Comparison of ENCODE assay signal across 8 cellular contexts in the genomic region with DNA sequence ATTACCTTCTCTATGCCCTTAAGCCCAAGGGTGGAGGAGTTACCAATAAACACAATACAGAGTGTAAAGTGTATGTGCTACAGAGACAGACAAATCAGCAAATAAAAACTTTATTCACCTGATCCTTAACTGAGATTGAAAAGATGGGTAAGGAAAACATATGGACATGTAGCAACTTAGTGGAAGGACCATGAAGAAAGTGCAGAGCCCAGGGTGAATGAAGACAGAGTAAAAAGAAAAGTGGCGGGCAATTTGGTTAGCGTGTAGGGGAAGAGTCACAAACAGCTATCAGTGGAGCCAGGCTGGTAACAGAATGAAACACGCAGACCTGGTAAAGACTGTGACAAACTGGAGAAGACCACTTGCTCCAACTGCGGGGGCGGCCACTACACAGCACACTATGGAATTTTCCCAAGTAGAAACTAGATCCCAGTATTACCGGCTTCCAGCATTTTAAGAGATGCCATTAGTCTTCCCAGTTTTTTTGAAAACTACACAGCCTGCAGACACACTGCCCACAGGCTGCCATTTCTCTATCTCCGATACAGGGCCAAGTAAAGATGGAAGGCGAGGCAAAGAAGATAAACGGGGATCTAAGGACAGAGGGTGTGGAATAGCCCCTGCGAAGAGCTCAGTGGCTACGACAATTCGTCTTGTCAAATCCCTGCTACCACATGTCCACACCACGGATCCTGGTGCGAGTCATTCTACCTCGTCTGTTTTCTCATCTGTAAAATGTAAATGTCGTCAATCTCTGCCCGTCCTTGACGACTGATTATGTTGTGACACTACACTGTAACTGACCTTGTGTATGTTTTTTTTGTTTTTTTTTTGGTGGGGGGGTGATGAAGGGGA. TPM values are rescaled to one million over a fixed set of nuclear protein-coding genes. Genes with fewer than 3 reads are reported as not detected.
DNase-seq lines count a peak whose midpoint lies in the region; ATAC-seq and TF ChIP-seq lines count a peak whose summit lies in the region.

No MANE protein-coding gene starts in this region.

- H3K14ac ChIP-seq in H9 (ENCODE audit: insufficient read depth, low read length) = no peak overlapping the region

- peak overlapping the region; percentile 24 for H3K23ac ChIP-seq in H9 (ENCODE audit: insufficient read length, low read depth, low read length)

- H3T11ph ChIP-seq in H9 (ENCODE audit: low read length) = no peak overlapping the region

- peak overlapping the region; percentile 79 for H3K4me2 ChIP-seq in H9 (ENCODE audit: insufficient read depth, insufficient read length, low read length)

- H3K56ac ChIP-seq in H9 (ENCODE audit: insufficient read length, low read depth, low read length) = no peak overlapping the region

- H3K79me2 ChIP-seq in ACC112 (ENCODE audit: control insufficient read depth, insufficient read depth, low read length, unreplicated experiment) = peaks cover 47% of the 10 kb centered on the region
- H3K79me2 ChIP-seq in H9 (ENCODE audit: insufficient read depth, low read length) = peaks cover 26% of the 10 kb centered on the region

- no peaks in the 10 kb centered on the region; the same call in 1 of the 2 replicates for H3K27me3 Mint-ChIP-seq in H9 (ENCODE audit: low read depth)
- no peaks in the 10 kb centered on the region for H3K27me3 Mint-ChIP-seq in activated CD8-positive, alpha-beta T cell treated with anti-CD3 and anti-CD28 coated beads, Interleukin-2, amount 10 ng/mL, durations not matched to agents 7 days and 5 days (ENCODE audit: low read depth)

- H3K4me1 ChIP-seq in ACC112 (ENCODE audit: control insufficient read depth, insufficient read depth, low read length, unreplicated experiment) (peaks cover 7% of the 10 kb centered on the region), H9 (ENCODE audit: insufficient read depth, low read length) (no peaks in the 10 kb centered on the region; the same call in 1 of the 2 replicates), heart left ventricle (peaks cover 0 to 43% (median 20%) of the 10 kb centered on the region in 12 donors), sigmoid colon (peaks cover 0 to 39% (median 25%) of the 10 kb centered on the region in 4 donors)

- H3K27ac ChIP-seq in ACC112 (ENCODE audit: low read depth, low read length) (peak overlapping the region; percentile 62; the same call in 1 of the 2 replicates), H9 (ENCODE audit: insufficient read length, low read depth, low read length) (no peak overlapping the region), heart left ventricle (peak overlapping the region; percentile 77 to 98 (median 95)), sigmoid colon (peak overlapping the region; percentile 93 to 98 (median 96))

- H2AFZ ChIP-seq in ACC112 (ENCODE audit: low read length, unreplicated experiment) (no peak overlapping the region), H9 (ENCODE audit: low read length) (no peak overlapping the region)

- no peak overlapping the region for H2BK12ac ChIP-seq in H9 (ENCODE audit: insufficient read length, low read depth, low read length)

- peak overlapping the region; percentile 80 for H3K4me3 ChIP-seq in ACC112 (ENCODE audit: low read depth, low read length)
- H3K4me3 ChIP-seq in heart left ventricle = peak overlapping the region; percentile 65 to 99 (median 90)
- peak overlapping the region; percentile 82 to 99 (median 91) for H3K4me3 ChIP-seq in sigmoid colon

- no CpG with 5 or more reads among the region's 18 CpGs for WGBS in H9 (ENCODE audit: extremely low coverage, insufficient read length, low lambda C conversion rate)
- WGBS in heart left ventricle, 4 donors = 22 to 28% (median 25%) methylated on average over 18 of the region's 18 CpGs
- 9 to 36% methylated on average over 18 of the region's 18 CpGs for WGBS in sigmoid colon, 2 donors

- H3K36me3 ChIP-seq in ACC112 (ENCODE audit: insufficient read depth, low read length) = peaks cover 4% of the 10 kb centered on the region; the same call in 1 of the 2 replicates
- H3K36me3 ChIP-seq in heart left ventricle = peaks cover 0 to 14% (median 9%) of the 10 kb centered on the region in 9 donors
- H3K36me3 ChIP-seq in sigmoid colon = peaks cover 0 to 14% (median 3%) of the 10 kb centered on the region in 4 donors

- H3K4me1 Mint-ChIP-seq in H9 = peaks cover 35 to 37% of the 10 kb centered on the region in 2 experiments
- H3K4me1 Mint-ChIP-seq in activated CD8-positive, alpha-beta T cell treated with anti-CD3 and anti-CD28 coated beads, Interleukin-2, amount 10 ng/mL, durations not matched to agents 7 days and 5 days (ENCODE audit: low read depth) = peaks cover 35% of the 10 kb centered on the region

- H3K4ac ChIP-seq in H9 (ENCODE audit: low read depth, low read length) = peak overlapping the region; percentile 36; the same call in 1 of the 2 replicates

- peaks cover 25 to 40% (median 25%) of the 10 kb centered on the region in 3 experiments for H3K36me3 Mint-ChIP-seq in H9 (ENCODE audit: insufficient read depth in 1 of 3, low read depth in 3 of 3)
- H3K36me3 Mint-ChIP-seq in activated CD8-positive, alpha-beta T cell treated with anti-CD3 and anti-CD28 coated beads, Interleukin-2, amount 10 ng/mL, durations not matched to agents 7 days and 5 days (ENCODE audit: low read depth) = peaks cover 42% of the 10 kb centered on the region

- H2BK5ac ChIP-seq in H9 (ENCODE audit: insufficient read length, low read length) = no peak overlapping the region

- no peak overlapping the region for H4K91ac ChIP-seq in H9 (ENCODE audit: insufficient read length, low read depth, low read length)

- H4K8ac ChIP-seq in H9 (replicated peaks; ENCODE audit: insufficient read length, low read depth, low read length) = no peak overlapping the region

- CTCF ChIA-PET in activated CD8-positive, alpha-beta T cell treated with anti-CD3 and anti-CD28 coated beads, Interleukin-2, amount 10 ng/mL, durations not matched to agents 7 days and 5 days (lab: Charles Lee) = interaction anchor here (1.0 kb wide), 1 partner anchor 10 kb away, joined by 4 read pairs; no protein-coding TSS in a partner anchor

- peaks cover 5% of the 10 kb centered on the region for H3K23me2 ChIP-seq in H9 (ENCODE audit: insufficient read length, low read depth, low read length, poor library complexity, severe bottlenecking)

- no peak overlapping the region for H3K18ac ChIP-seq in H9 (ENCODE audit: insufficient read length, low read depth, low read length)

- H3K9me3 ChIP-seq in H9 (ENCODE audit: control insufficient read depth, low read depth, low read length) = no peaks in the 10 kb centered on the region
- H3K9me3 ChIP-seq in heart left ventricle = no peaks in the 10 kb centered on the region
- H3K9me3 ChIP-seq in sigmoid colon = no peaks in the 10 kb centered on the region

- no peaks in the 10 kb centered on the region for H3K79me1 ChIP-seq in H9 (ENCODE audit: insufficient read depth, low read depth, low read length, poor library complexity, severe bottlenecking)

- peak overlapping the region; percentile 87 to 97 for H3K4me3 Mint-ChIP-seq in H9
- H3K4me3 Mint-ChIP-seq in activated CD8-positive, alpha-beta T cell treated with anti-CD3 and anti-CD28 coated beads, Interleukin-2, amount 10 ng/mL, durations not matched to agents 7 days and 5 days = peak overlapping the region; percentile 97

- peak overlapping the region; percentile 44 for H2BK120ac ChIP-seq in H9 (ENCODE audit: low read depth, low read length, poor library complexity, severe bottlenecking)

- no peak for ATAC-seq in activated CD8-positive, alpha-beta T cell treated with anti-CD3 and anti-CD28 coated beads, Interleukin-2, amount 10 ng/mL, durations not matched to agents 7 days and 5 days
- ATAC-seq in heart left ventricle = peak in 1 of 4 donors; percentile 13

- POLR2A ChIA-PET in activated CD8-positive, alpha-beta T cell treated with anti-CD3 and anti-CD28 coated beads, Interleukin-2, amount 10 ng/mL, durations not matched to agents 7 days and 5 days (lab: Charles Lee) = interaction anchor here (0.6 to 1.1 kb wide), 3 partner anchors 25 to 1417 kb away, joined by 3 to 5 read pairs (median 3); no protein-coding TSS in a partner anchor

- DNase-seq in H9 (no peak), heart left ventricle (no peak), sigmoid colon (no peak), activated gamma-delta T cell (lab: John Stamatoyannopoulos, UW) (no peak), DMS79 treated with DMSO at 0.1 percent for 48 hours (lab: John Stamatoyannopoulos, UW) (no peak)
- peak; percentile 37 for DNase-seq in activated CD8-positive, alpha-beta T cell treated with anti-CD3 and anti-CD28 coated beads, Interleukin-2, amount 10 ng/mL, durations not matched to agents 7 days and 5 days
- DNase-seq in activated CD4-positive, CD25-positive, alpha-beta regulatory T cell (lab: John Stamatoyannopoulos, UW) = no peak

- H2AK5ac ChIP-seq in H9 (ENCODE audit: insufficient read length, low read length) = no peak overlapping the region

- no peak overlapping the region for H2BK15ac ChIP-seq in H9 (ENCODE audit: low read depth, low read length)

- H3K27ac Mint-ChIP-seq in H9 = peak overlapping the region; percentile 87 to 96 (median 93)
- H3K27ac Mint-ChIP-seq in activated CD8-positive, alpha-beta T cell treated with anti-CD3 and anti-CD28 coated beads, Interleukin-2, amount 10 ng/mL, durations not matched to agents 7 days and 5 days = peak overlapping the region; percentile 99

- TF ChIP-seq POLR2A in heart left ventricle (IDR thresholded peaks at IDR 0.05) (no peak), sigmoid colon (IDR thresholded peaks at IDR 0.05) (no peak)

- no peaks in the 10 kb centered on the region for H4K20me1 ChIP-seq in H9 (ENCODE audit: control insufficient read depth, insufficient read depth, insufficient read length)

- H2BK20ac ChIP-seq in H9 (ENCODE audit: low read depth, low read length, poor library complexity, severe bottlenecking) = no peak overlapping the region

- H4K5ac ChIP-seq in H9 (ENCODE audit: insufficient read length, low read depth, low read length) = no peak overlapping the region

- intact Hi-C loops in heart left ventricle (cut with DNase I) = loop anchor here in 2 of 10 donors (5.0 kb wide), 2 partner anchors 396 to 506 kb away; a partner anchor contains a TSS
- intact Hi-C loops in sigmoid colon (cut with DNase I) = loop anchor here (5.0 kb wide), 2 partner anchors 396 to 1419 kb away; a partner anchor contains a TSS

- peaks cover 4 to 9% of the 10 kb centered on the region in 2 experiments for H3K9me3 Mint-ChIP-seq in H9
- peaks cover 4% of the 10 kb centered on the region for H3K9me3 Mint-ChIP-seq in activated CD8-positive, alpha-beta T cell treated with anti-CD3 and anti-CD28 coated beads, Interleukin-2, amount 10 ng/mL, durations not matched to agents 7 days and 5 days (ENCODE audit: insufficient read depth)

- peak overlapping the region; percentile 98 for H3K9ac ChIP-seq in H9 (ENCODE audit: extremely low read depth, insufficient read length, low read length)

- TF ChIP-seq CTCF in H9 (conservative IDR thresholded peaks at IDR 0.05) (no peak), heart left ventricle (IDR thresholded peaks at IDR 0.05) (no peak), sigmoid colon (IDR thresholded peaks at IDR 0.05) (no peak)

- H3K27me3 ChIP-seq in ACC112 (ENCODE audit: insufficient read depth, low read length) = no peaks in the 10 kb centered on the region
- no peaks in the 10 kb centered on the region for H3K27me3 ChIP-seq in H9 (ENCODE audit: insufficient read depth, low read length)
- no peaks in the 10 kb centered on the region for H3K27me3 ChIP-seq in heart left ventricle
- no peaks in the 10 kb centered on the region for H3K27me3 ChIP-seq in sigmoid colon

- TF ChIP-seq EP300 in sigmoid colon (IDR thresholded peaks at IDR 0.05) = no peak

RNA-seq across cellular contexts. Expression of a gene that starts 1.2 kb away (rescaled TPM):
- 46.1 and 46.4 TPM in 2 replicates for total RNA-seq in H9 (2021)
- 10 to 100 TPM; 34.6 to 36.0 TPM for total RNA-seq in activated CD8-positive, alpha-beta T cell treated with anti-CD3 and anti-CD28 coated beads, Interleukin-2, amount 10 ng/mL, durations not matched to agents 7 days and 5 days
- total RNA-seq in heart left ventricle = 100 to 1,000 TPM in 7 of 9 donors, 10 to 100 TPM in 2; 87.6 to 160 (median 130) TPM
- 100 to 1,000 TPM in 1 of 2 donors, 10 to 100 TPM in 1; 56.7 to 139 TPM for polyA plus RNA-seq in heart left ventricle
- total RNA-seq in sigmoid colon = 10 to 100 TPM; 30.2 to 46.4 (median 41.4) TPM
- polyA plus RNA-seq in sigmoid colon = 100 to 1,000 TPM in 2 of 3 donors, 10 to 100 TPM in 1; 78.6 to 148 (median 106) TPM
